ENCODE assay signal across 15 cellular contexts in the genomic region with DNA sequence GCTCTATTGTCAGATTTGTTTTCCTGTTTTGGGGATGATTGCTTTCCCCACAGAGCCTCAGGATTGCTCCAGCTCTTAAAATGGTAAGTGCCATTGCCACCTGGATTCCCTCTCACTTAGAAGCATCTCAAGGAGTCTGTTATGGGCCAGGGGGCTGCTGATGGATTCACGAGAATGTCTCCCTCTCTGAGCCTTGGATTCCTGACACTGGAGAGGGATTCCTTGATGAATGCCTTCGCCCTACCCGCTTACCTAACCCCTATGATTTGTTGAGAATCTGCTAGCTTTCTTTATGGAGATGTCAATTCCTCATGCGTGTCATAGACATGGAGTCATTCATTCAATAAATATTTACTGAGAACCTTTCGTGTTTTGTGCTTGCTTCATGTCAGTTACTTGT. TPM values are rescaled to one million over a fixed set of nuclear protein-coding genes. Genes with fewer than 3 reads are reported as not detected.
"Had no signal": no experiment of that assay in that cellular context is flagged by ENCODE, and none has a peak within 500 bp of the region (broad histone marks: within the 10 kb centered on the region; RNA-seq: fewer than 3 reads in every experiment).

No MANE protein-coding gene starts in this region.

- H3K9me3 Mint-ChIP-seq: neural crest cell had no signal

- H3K9me3 ChIP-seq: breast epithelium, thyroid gland, vagina had no signal

- H3K27ac Mint-ChIP-seq: activated naive CD8-positive, alpha-beta T cell; immature natural killer cell had no signal

- H3K4me3 Mint-ChIP-seq: activated naive CD8-positive, alpha-beta T cell; immature natural killer cell had no signal

- H2AFZ ChIP-seq: parathyroid adenoma had no signal

- H3K4me3 ChIP-seq: breast epithelium, thyroid gland, vagina had no signal

- H3K36me3 ChIP-seq: breast epithelium, thyroid gland, vagina had no signal

- H3K9ac ChIP-seq: parathyroid adenoma had no signal

- DNase-seq: activated CD4-positive, alpha-beta T cell treated with anti-CD3 and anti-CD28 coated beads, Interleukin-2, amount 50 U/mL, for 4 hours; activated CD4-positive, CD25-positive, alpha-beta regulatory T cell treated with anti-CD3 and anti-CD28 coated beads, Interleukin-2, amount 50 U/mL, for 72 hours; activated effector memory CD4-positive, alpha-beta T cell treated with Interleukin-2 at 50 U/mL for 16 hours; activated T-cell treated with anti-CD3 and anti-CD28 coated beads, Interleukin-2, amount 50 U/mL, for 1 hour; anterior cingulate cortex; immature natural killer cell; left colon; mammary epithelial cell; thyroid gland had no signal

- H3K27me3 Mint-ChIP-seq: activated naive CD8-positive, alpha-beta T cell had no signal

- H3K4me1 Mint-ChIP-seq: immature natural killer cell had no signal

- H3K4me1 ChIP-seq: breast epithelium, parathyroid adenoma had no signal

- H3K27ac ChIP-seq: breast epithelium, parathyroid adenoma, thyroid gland, vagina had no signal

- ATAC-seq: esophagus mucosa, left colon had no signal

- H3K27me3 ChIP-seq: breast epithelium, thyroid gland, vagina had no signal

- H3K79me2 ChIP-seq: parathyroid adenoma had no signal

- H3K36me3 Mint-ChIP-seq: activated naive CD8-positive, alpha-beta T cell; immature natural killer cell had no signal

RNA-seq across cellular contexts. Expression of a gene that starts 36.9 kb away (rescaled TPM):
- polyA plus RNA-seq: immature natural killer cell had no signal
